2 cellular contexts compared by ENCODE assay signal in the genomic region with DNA sequence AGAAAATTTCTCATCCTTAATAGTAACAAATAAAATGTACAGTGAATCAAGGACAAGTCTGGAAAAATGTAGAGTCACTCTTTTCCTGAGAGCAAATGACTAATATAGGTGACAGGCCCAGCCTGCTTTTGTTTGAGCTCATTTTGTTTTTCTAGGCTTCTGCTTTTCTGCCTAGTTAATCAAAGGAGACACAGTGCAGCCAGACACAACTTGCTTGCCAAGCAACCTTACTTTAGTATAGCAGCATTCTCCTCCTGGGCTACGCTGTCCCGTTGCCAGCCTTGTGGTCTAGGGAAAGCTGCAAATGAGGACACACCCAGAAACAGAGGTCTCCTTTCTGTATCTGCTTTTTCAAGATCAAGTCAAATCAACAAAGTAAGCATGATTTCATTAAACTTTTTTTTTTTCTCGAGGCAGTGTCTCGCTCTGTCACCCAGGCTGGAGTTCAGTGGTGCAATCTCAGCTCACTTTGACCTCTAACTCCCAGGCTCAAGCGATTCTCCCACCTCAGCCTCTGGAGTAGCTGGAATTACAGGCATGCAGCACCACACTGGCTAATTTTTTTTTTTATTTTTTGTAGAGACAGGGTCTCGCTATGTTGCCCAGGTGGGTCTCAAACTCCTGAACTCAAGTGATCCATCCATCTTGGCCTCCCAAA.
TF ChIP-seq lines count a peak whose summit lies in the region.

No MANE protein-coding gene starts in this region.

TF ChIP-seq in endothelial cell of umbilical vein, 7 proteins besides CTCF, POLR2A, EP300 and RAD21:
- peak; percentile 67 for TF ChIP-seq FOS (IDR thresholded peaks at IDR 0.05; ENCODE audit: borderline replicate concordance, insufficient read depth, low read length)
- TF ChIP-seq MAX (IDR thresholded peaks at IDR 0.05; ENCODE audit: insufficient read depth, insufficient read length) = no peak
- TF ChIP-seq EZH2 (IDR thresholded peaks at IDR 0.05; ENCODE audit: borderline replicate concordance, low read depth, low read length, severe bottlenecking) = no peak
- TF ChIP-seq JUN (IDR thresholded peaks at IDR 0.05; ENCODE audit: borderline replicate concordance, insufficient read depth, insufficient read length, low read depth) = no peak
- peak; percentile 25 for TF ChIP-seq POLR2AphosphoS5 (IDR thresholded peaks at IDR 0.05; ENCODE audit: insufficient read depth, low read depth, low read length)
TF ChIP-seq in endothelial cell of umbilical vein: peak in this region for 2.

TF ChIP-seq in HepG2, 621 proteins besides CTCF, POLR2A, EP300 and RAD21:
- TF ChIP-seq, protein P1, sequence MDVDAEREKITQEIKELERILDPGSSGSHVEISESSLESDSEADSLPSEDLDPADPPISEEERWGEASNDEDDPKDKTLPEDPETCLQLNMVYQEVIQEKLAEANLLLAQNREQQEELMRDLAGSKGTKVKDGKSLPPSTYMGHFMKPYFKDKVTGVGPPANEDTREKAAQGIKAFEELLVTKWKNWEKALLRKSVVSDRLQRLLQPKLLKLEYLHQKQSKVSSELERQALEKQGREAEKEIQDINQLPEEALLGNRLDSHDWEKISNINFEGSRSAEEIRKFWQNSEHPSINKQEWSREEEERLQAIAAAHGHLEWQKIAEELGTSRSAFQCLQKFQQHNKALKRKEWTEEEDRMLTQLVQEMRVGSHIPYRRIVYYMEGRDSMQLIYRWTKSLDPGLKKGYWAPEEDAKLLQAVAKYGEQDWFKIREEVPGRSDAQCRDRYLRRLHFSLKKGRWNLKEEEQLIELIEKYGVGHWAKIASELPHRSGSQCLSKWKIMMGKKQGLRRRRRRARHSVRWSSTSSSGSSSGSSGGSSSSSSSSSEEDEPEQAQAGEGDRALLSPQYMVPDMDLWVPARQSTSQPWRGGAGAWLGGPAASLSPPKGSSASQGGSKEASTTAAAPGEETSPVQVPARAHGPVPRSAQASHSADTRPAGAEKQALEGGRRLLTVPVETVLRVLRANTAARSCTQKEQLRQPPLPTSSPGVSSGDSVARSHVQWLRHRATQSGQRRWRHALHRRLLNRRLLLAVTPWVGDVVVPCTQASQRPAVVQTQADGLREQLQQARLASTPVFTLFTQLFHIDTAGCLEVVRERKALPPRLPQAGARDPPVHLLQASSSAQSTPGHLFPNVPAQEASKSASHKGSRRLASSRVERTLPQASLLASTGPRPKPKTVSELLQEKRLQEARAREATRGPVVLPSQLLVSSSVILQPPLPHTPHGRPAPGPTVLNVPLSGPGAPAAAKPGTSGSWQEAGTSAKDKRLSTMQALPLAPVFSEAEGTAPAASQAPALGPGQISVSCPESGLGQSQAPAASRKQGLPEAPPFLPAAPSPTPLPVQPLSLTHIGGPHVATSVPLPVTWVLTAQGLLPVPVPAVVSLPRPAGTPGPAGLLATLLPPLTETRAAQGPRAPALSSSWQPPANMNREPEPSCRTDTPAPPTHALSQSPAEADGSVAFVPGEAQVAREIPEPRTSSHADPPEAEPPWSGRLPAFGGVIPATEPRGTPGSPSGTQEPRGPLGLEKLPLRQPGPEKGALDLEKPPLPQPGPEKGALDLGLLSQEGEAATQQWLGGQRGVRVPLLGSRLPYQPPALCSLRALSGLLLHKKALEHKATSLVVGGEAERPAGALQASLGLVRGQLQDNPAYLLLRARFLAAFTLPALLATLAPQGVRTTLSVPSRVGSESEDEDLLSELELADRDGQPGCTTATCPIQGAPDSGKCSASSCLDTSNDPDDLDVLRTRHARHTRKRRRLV (CRISPR knock-in tag; IDR thresholded peaks at IDR 0.05) = no peak
- TF ChIP-seq ZBTB10 (CRISPR knock-in tag; IDR thresholded peaks at IDR 0.05; ENCODE audit: borderline replicate concordance) = no peak
- TF ChIP-seq, protein P2, sequence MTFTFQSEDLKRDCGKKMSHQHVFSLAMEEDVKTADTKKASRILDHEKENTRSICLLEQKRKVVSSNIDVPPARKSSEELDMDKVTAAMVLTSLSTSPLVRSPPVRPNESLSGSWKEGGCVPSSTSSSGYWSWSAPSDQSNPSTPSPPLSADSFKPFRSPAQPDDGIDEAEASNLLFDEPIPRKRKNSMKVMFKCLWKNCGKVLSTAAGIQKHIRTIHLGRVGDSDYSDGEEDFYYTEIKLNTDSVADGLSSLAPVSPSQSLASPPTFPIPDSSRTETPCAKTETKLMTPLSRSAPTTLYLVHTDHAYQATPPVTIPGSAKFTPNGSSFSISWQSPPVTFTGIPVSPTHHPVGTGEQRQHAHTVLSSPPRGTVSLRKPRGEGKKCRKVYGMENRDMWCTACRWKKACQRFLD (CRISPR knock-in tag; IDR thresholded peaks at IDR 0.05; ENCODE audit: borderline replicate concordance) = no peak
- TF ChIP-seq, protein P3, sequence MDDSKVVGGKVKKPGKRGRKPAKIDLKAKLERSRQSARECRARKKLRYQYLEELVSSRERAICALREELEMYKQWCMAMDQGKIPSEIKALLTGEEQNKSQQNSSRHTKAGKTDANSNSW (CRISPR knock-in tag; IDR thresholded peaks at IDR 0.05; ENCODE audit: borderline replicate concordance) = no peak
TF ChIP-seq in HepG2: peak in this region for 0.
